16 cellular contexts compared by ENCODE assay signal in genomic region chr2:206257345-206257744, GRCh38. TPM values are rescaled to one million over a fixed set of nuclear protein-coding genes. Genes with fewer than 3 reads are reported as not detected.
DNase-seq lines count a peak whose midpoint lies in the region; ATAC-seq, FAIRE-seq and TF ChIP-seq lines count a peak whose summit lies in the region.
"Had no signal": no experiment of that assay in that cellular context is flagged by ENCODE, and none has a peak within 500 bp of the region (broad histone marks: within the 10 kb centered on the region; RNA-seq: fewer than 3 reads in every experiment).

No MANE protein-coding gene starts in this region.

- no peaks in the 10 kb centered on the region for H3K9me3 ChIP-seq in endothelial cell of umbilical vein (replicated peaks; ENCODE audit: control insufficient read depth, insufficient read depth, low read length)
- H3K9me3 ChIP-seq in neuronal stem cell (replicated peaks in 1 of 2; ENCODE audit: control insufficient read depth in 2 of 2, insufficient read depth in 1 of 2, low read depth in 1 of 2, low read length in 2 of 2): no peaks in the 10 kb centered on the region
- no peaks in the 10 kb centered on the region for H3K9me3 ChIP-seq in thyroid gland
- H3K9me3 ChIP-seq: BE2C had no signal

- ATAC-seq in GM23338: no peak

- H3K4me2 ChIP-seq in GM23338: no peak overlapping the region
- H3K4me2 ChIP-seq in endothelial cell of umbilical vein (ENCODE audit: insufficient read depth, low read length): no peak overlapping the region
- H3K4me2 ChIP-seq in neuronal stem cell (ENCODE audit: insufficient read depth, low read length, poor library complexity, severe bottlenecking): no peak overlapping the region

- H3K36me3 Mint-ChIP-seq in GM23338 (ENCODE audit: low read depth) (no peaks in the 10 kb centered on the region), IgD-negative memory B cell (no peaks in the 10 kb centered on the region)
- H3K36me3 Mint-ChIP-seq: CD4-positive, alpha-beta memory T cell had no signal

- CTCF ChIA-PET in endothelial cell of umbilical vein (lab: Charles Lee): no interaction called here

- no peak overlapping the region for H3K4me3 Mint-ChIP-seq in GM23338
- peak overlapping the region in 1 of 4 donors; percentile 59 for H3K4me3 Mint-ChIP-seq in IgD-negative memory B cell
- H3K4me3 Mint-ChIP-seq: H9 had no signal

- H3K4me1 ChIP-seq in GM23338 (ENCODE audit: insufficient read depth) (peaks cover 7% of the 10 kb centered on the region; the same call in 1 of the 2 replicates), endothelial cell of umbilical vein (ENCODE audit: control insufficient read depth, extremely low read depth, insufficient read depth, low read length) (no peaks in the 10 kb centered on the region), neuronal stem cell (ENCODE audit: control insufficient read depth in 2 of 2, insufficient read depth in 1 of 2, low read depth in 1 of 2, low read length in 2 of 2) (peaks cover 0 to 3% of the 10 kb centered on the region in 2 donors), thyroid gland (no peaks in the 10 kb centered on the region)

- no peaks in the 10 kb centered on the region for H3K9me1 ChIP-seq in endothelial cell of umbilical vein (replicated peaks; ENCODE audit: control insufficient read depth, extremely low read depth, insufficient read depth, low read length)

- H3K27me3 Mint-ChIP-seq in GM23338 (ENCODE audit: insufficient read depth, low read depth, poor library complexity) (peaks cover 2% of the 10 kb centered on the region), IgD-negative memory B cell (peaks cover 37% of the 10 kb centered on the region)

- H3K4me1 Mint-ChIP-seq in GM23338 (peaks cover 21% of the 10 kb centered on the region), IgD-negative memory B cell (peaks cover 0 to 17% (median 8%) of the 10 kb centered on the region in 3 donors)

- no TSS peak for BruUV-seq in endothelial cell of umbilical vein (replicated peaks; lab: Mats Ljungman, UMichigan)

- TF ChIP-seq CTCF in GM23338 (conservative IDR thresholded peaks at IDR 0.05; ENCODE audit: low read depth in 2 of 2): no peak
- TF ChIP-seq CTCF in endothelial cell of umbilical vein (IDR thresholded peaks at IDR 0.05; ENCODE audit: extremely low read depth in 1 of 2, insufficient read depth in 1 of 2, low read depth in 1 of 2, low read length in 2 of 2): no peak
- no peak for TF ChIP-seq CTCF in thyroid gland (IDR thresholded peaks at IDR 0.05)

- H2BK120ac ChIP-seq in neuronal stem cell (ENCODE audit: low read depth, low read length): no peak overlapping the region

- H3K23ac ChIP-seq in neuronal stem cell (ENCODE audit: low read depth, low read length, poor library complexity): peak overlapping the region; percentile 8

- intact Hi-C loops in endothelial cell of umbilical vein (cut with micrococcal nuclease) (no loop called here), thyroid gland (cut with DNase I) (no loop called here)

- no peak for TF ChIP-seq POLR2A in endothelial cell of umbilical vein (IDR thresholded peaks at IDR 0.05; ENCODE audit: low read depth, low read length)
- no peak for TF ChIP-seq POLR2A in thyroid gland (IDR thresholded peaks at IDR 0.05)

- H3K79me1 ChIP-seq in neuronal stem cell (ENCODE audit: low read depth, low read length): no peaks in the 10 kb centered on the region

- H3K9me2 ChIP-seq in GM23338 (ENCODE audit: insufficient read depth): no peaks in the 10 kb centered on the region

- no peak overlapping the region for H3K27ac ChIP-seq in GM23338 (ENCODE audit: low read depth)
- no peak overlapping the region for H3K27ac ChIP-seq in endothelial cell of umbilical vein (ENCODE audit: insufficient read depth, low read depth, low read length)
- H3K27ac ChIP-seq in neuronal stem cell (replicated peaks; ENCODE audit: low read length): no peak overlapping the region
- H3K27ac ChIP-seq in thyroid gland: no peak overlapping the region
- H3K27ac ChIP-seq: C4-2B, GM23248 had no signal

- H3K4ac ChIP-seq in neuronal stem cell (ENCODE audit: low read length): no peak overlapping the region

- no peaks in the 10 kb centered on the region; the same call in 1 of the 2 replicates for H3F3A ChIP-seq in GM23338 (replicated peaks; ENCODE audit: low read depth)

- H2BK5ac ChIP-seq in neuronal stem cell (ENCODE audit: low read length): no peak overlapping the region

- H3K79me2 ChIP-seq in GM23338 (replicated peaks; ENCODE audit: insufficient read depth) (no peaks in the 10 kb centered on the region), endothelial cell of umbilical vein (ENCODE audit: control insufficient read depth, insufficient read depth, low read length) (no peaks in the 10 kb centered on the region)

- H3K9ac ChIP-seq in endothelial cell of umbilical vein (replicated peaks; ENCODE audit: extremely low read depth, insufficient read depth, low read length) (no peak overlapping the region), neuronal stem cell (ENCODE audit: low read depth, low read length, poor library complexity) (no peak overlapping the region)
- H3K9ac ChIP-seq: GM23248 had no signal

- H3K4me3 ChIP-seq in GM23338 (no peak overlapping the region), endothelial cell of umbilical vein (replicated peaks in 1 of 3; ENCODE audit: insufficient read depth in 1 of 3, low read depth in 1 of 3, low read length in 3 of 3) (no peak overlapping the region), neuronal stem cell (ENCODE audit: low read length in 2 of 2) (no peak overlapping the region), thyroid gland (replicated peaks in 1 of 3) (no peak overlapping the region)
- H3K4me3 ChIP-seq: GM12878, GM23248 had no signal

- no peaks in the 10 kb centered on the region for H3K27me3 ChIP-seq in GM23338 (ENCODE audit: insufficient read depth)
- peaks cover 64 to 85% of the 10 kb centered on the region in 2 experiments for H3K27me3 ChIP-seq in endothelial cell of umbilical vein (ENCODE audit: control insufficient read depth in 2 of 2, insufficient read depth in 2 of 2, low read length in 2 of 2)
- peaks cover 3 to 73% (median 9%) of the 10 kb centered on the region in 3 experiments for H3K27me3 ChIP-seq in neuronal stem cell (ENCODE audit: control insufficient read depth in 3 of 3, insufficient read depth in 3 of 3, low read depth in 1 of 3, low read length in 3 of 3)
- peaks cover 3% of the 10 kb centered on the region for H3K27me3 ChIP-seq in thyroid gland
- H3K27me3 ChIP-seq: BE2C had no signal

- no peak overlapping the region for H2BK12ac ChIP-seq in neuronal stem cell (ENCODE audit: low read length)

- H3K27ac Mint-ChIP-seq in GM23338 (no peak overlapping the region), IgD-negative memory B cell (peak overlapping the region in 2 of 3 donors; percentile 54 to 73)
- H3K27ac Mint-ChIP-seq: CD4-positive, alpha-beta memory T cell; H9 had no signal

- no CpG with 5 or more reads among the region's 14 CpGs for WGBS in neuronal stem cell (ENCODE audit: extremely low coverage in 2 of 2, insufficient read length in 2 of 2, insufficient replicate concordance in 1 of 2), 2 donors
- 44 to 45% methylated on average over 14 of the region's 14 CpGs for WGBS in thyroid gland, 2 donors

- H2BK15ac ChIP-seq in neuronal stem cell (ENCODE audit: low read length): no peak overlapping the region

- no peaks in the 10 kb centered on the region for H4K20me1 ChIP-seq in GM23338 (replicated peaks; ENCODE audit: insufficient read depth)
- H4K20me1 ChIP-seq in endothelial cell of umbilical vein (replicated peaks; ENCODE audit: control insufficient read depth, extremely low read depth, insufficient read depth, low read length): no peaks in the 10 kb centered on the region

- H3K9me3 Mint-ChIP-seq in GM23338 (no peaks in the 10 kb centered on the region; the same call in 2 of the 3 replicates), IgD-negative memory B cell (peaks cover 0 to 6% (median 0%) of the 10 kb centered on the region in 3 donors)
- H3K9me3 Mint-ChIP-seq: H9 had no signal

- no peak overlapping the region for H2AK5ac ChIP-seq in neuronal stem cell (ENCODE audit: low read depth, low read length)

- no peak overlapping the region for H4K8ac ChIP-seq in neuronal stem cell (ENCODE audit: low read depth, low read length)

- H3K36me3 ChIP-seq in GM23338 (ENCODE audit: insufficient read depth) (no peaks in the 10 kb centered on the region), endothelial cell of umbilical vein (ENCODE audit: control insufficient read depth in 2 of 2, extremely low read depth in 1 of 2, insufficient read depth in 2 of 2, low read length in 2 of 2) (no peaks in the 10 kb centered on the region), neuronal stem cell (replicated peaks in 1 of 2; ENCODE audit: control insufficient read depth in 2 of 2, insufficient read depth in 2 of 2, low read length in 2 of 2) (no peaks in the 10 kb centered on the region), thyroid gland (no peaks in the 10 kb centered on the region)

- H4K91ac ChIP-seq in neuronal stem cell (ENCODE audit: low read depth, low read length, poor library complexity): no peak overlapping the region

- H3K14ac ChIP-seq in neuronal stem cell (ENCODE audit: low read length): no peak overlapping the region

- POLR2A ChIA-PET in endothelial cell of umbilical vein (lab: Charles Lee): no interaction called here

- H2AFZ ChIP-seq in GM23338: peak overlapping the region; percentile 84; the same call in 1 of the 2 replicates
- no peak overlapping the region for H2AFZ ChIP-seq in endothelial cell of umbilical vein (ENCODE audit: low read depth, low read length)
- no peak overlapping the region for H2AFZ ChIP-seq in neuronal stem cell (ENCODE audit: low read length)
- H2AFZ ChIP-seq: GM23248 had no signal

- dilution Hi-C loops in endothelial cell of umbilical vein (cut with MboI; ENCODE audit: extremely low pct_ligation_motif_present, low sequenced_read_pairs): no loop called here

- DNase-seq in GM23338 (ENCODE audit: low spot score): no peak
- no peak for DNase-seq in endothelial cell of umbilical vein (ENCODE audit: low read depth, low spot score)
- DNase-seq in neuronal stem cell (ENCODE audit: low spot score): no peak
- no peak for DNase-seq in central memory CD4-positive, alpha-beta T cell
- no peak for DNase-seq in thyroid gland
- no peak for DNase-seq in NCI-H524 (lab: John Stamatoyannopoulos, UW)
- DNase-seq: BE2C; CD4-positive, alpha-beta memory T cell; DMS79; GM23248; H9 had no signal

- H3K18ac ChIP-seq in neuronal stem cell (ENCODE audit: low read length): peak overlapping the region; percentile 11

- FAIRE-seq in endothelial cell of umbilical vein (lab: Jason Lieb, UNC): no peak
- FAIRE-seq: A204.1, GM12878, GM18507 had no signal

RNA-seq across cellular contexts. Expression of gene ZDBF2, which starts 17.1 kb away (rescaled TPM):
- total RNA-seq in GM23338 (2014; rRNA removed; shearing (Covaris generic)): 35.6 and 41.1 TPM in 2 replicates
- polyA plus RNA-seq in GM23338 (2016; fragmentation: Nextera tagmentation; extraction: Ambion mirVana) (7.5 and 7.6 TPM in 2 replicates), IgD-negative memory B cell (4.9 TPM), endothelial cell of umbilical vein (0.99 and 1.3 TPM in 2 replicates)
- total RNA-seq in endothelial cell of umbilical vein (9.6 and 9.9 TPM in 2 replicates), thyroid gland (10 to 100 TPM; 11.0 to 20.9 (median 14.6) TPM)
- 1.3 and 1.5 TPM in 2 replicates for polyA plus RNA-seq in endothelial cell of umbilical vein (2011; cell fraction: cytosol; rRNA removed)
- 7.6 and 10.6 TPM in 2 replicates for polyA plus RNA-seq in endothelial cell of umbilical vein (2011; cell fraction: nucleus; rRNA removed)
- 3.3 and 4.0 TPM in 2 replicates for polyA plus RNA-seq in endothelial cell of umbilical vein (2012)
- 16.4 and 17.0 TPM in 2 replicates for polyA minus RNA-seq in endothelial cell of umbilical vein
- polyA minus RNA-seq in endothelial cell of umbilical vein (2011; cell fraction: cytosol; rRNA and poly(A)+ RNA removed): 4.3 TPM
- polyA minus RNA-seq in endothelial cell of umbilical vein (2011; cell fraction: nucleus; rRNA and poly(A)+ RNA removed): 14.9 and 20.8 TPM in 2 replicates
- polyA plus RNA-seq in neuronal stem cell (2013, experiment 1 of 2): 8.7 TPM
- polyA plus RNA-seq in neuronal stem cell (2013, experiment 2 of 2): 9.2 TPM
